In genomic region chrX:69293776-69294601, GRCh38 we compare ENCODE assay signal across 27 cellular contexts.
"Had no signal": no experiment of that assay in that cellular context is flagged by ENCODE, and none has a peak within 500 bp of the region (broad histone marks: within the 10 kb centered on the region; RNA-seq: fewer than 3 reads in every experiment).

No MANE protein-coding gene starts in this region.

- H3K79me2 ChIP-seq: hepatocyte had no signal

- ATAC-seq: foreskin keratinocyte; gastroesophageal sphincter; heart left ventricle; left lobe of liver; natural killer cell; pancreas; right lobe of liver; stimulated activated naive CD8-positive, alpha-beta T cell treated with anti-CD3 and anti-CD28 coated beads, Interleukin-15, amount 100 ng/mL, for 72 hours; upper lobe of right lung had no signal

- H3K4me1 Mint-ChIP-seq: natural killer cell; neural crest cell; stimulated activated naive CD8-positive, alpha-beta T cell treated with anti-CD3 and anti-CD28 coated beads, Interleukin-15, amount 100 ng/mL, for 72 hours had no signal

- H3K4me3 ChIP-seq: esophagus muscularis mucosa, gastroesophageal sphincter, heart left ventricle, hepatocyte, lung, pancreas, right lobe of liver, smooth muscle cell, suprapubic skin, transverse colon, upper lobe of right lung, uterus had no signal

- H3K4me2 ChIP-seq: hepatocyte, smooth muscle cell had no signal

- H3K4me3 Mint-ChIP-seq: dendritic cell treated with granulocyte-macrophage colony-stimulating factor and Interleukin-4, amounts not matched to agents 40 ng/mL and 50 ng/mL, for 4 days; memory B cell; natural killer cell; neural crest cell; stimulated activated naive CD8-positive, alpha-beta T cell treated with anti-CD3 and anti-CD28 coated beads, Interleukin-15, amount 100 ng/mL, for 72 hours had no signal

- H3K27ac Mint-ChIP-seq: dendritic cell treated with granulocyte-macrophage colony-stimulating factor and Interleukin-4, amounts not matched to agents 40 ng/mL and 50 ng/mL, for 4 days; memory B cell; natural killer cell had no signal

- DNase-seq: effector CD8-positive, alpha-beta T cell; foreskin keratinocyte; heart left ventricle; kidney; natural killer cell; pancreas; right lobe of liver; stimulated activated CD4-positive, alpha-beta T cell treated with anti-CD3 and anti-CD28 coated beads, Interleukin-12 subunit alpha, Interleukin-12 subunit beta, amount 100 ng/mL, for 4 hours; stimulated activated CD4-positive, alpha-beta T cell treated with anti-CD3 and anti-CD28 coated beads, Interleukin-1b, Interleukin-23, amount 100 ng/mL, for 48 hours; stimulated activated CD4-positive, alpha-beta T cell treated with anti-CD3 and anti-CD28 coated beads, Interleukin-4, amount 100 ng/mL, for 1 hour; stimulated activated CD8-positive, alpha-beta memory T cell treated with anti-CD3 and anti-CD28 coated beads, Interleukin-4, amount 100 ng/mL, for 48 hours; stimulated activated naive CD4-positive, alpha-beta T cell; stimulated activated naive CD8-positive, alpha-beta T cell treated with anti-CD3 and anti-CD28 coated beads, Interleukin-15, amount 100 ng/mL, for 72 hours; transverse colon; upper lobe of right lung; uterus had no signal

- H3K27ac ChIP-seq: esophagus muscularis mucosa, foreskin keratinocyte, gastroesophageal sphincter, heart left ventricle, hepatocyte, neutrophil, pancreas, right lobe of liver, suprapubic skin, transverse colon, upper lobe of right lung, uterus had no signal

- H3K27me3 Mint-ChIP-seq: memory B cell; stimulated activated naive CD8-positive, alpha-beta T cell treated with anti-CD3 and anti-CD28 coated beads, Interleukin-15, amount 100 ng/mL, for 72 hours had no signal

- H3K36me3 Mint-ChIP-seq: memory B cell, natural killer cell had no signal

- H2AFZ ChIP-seq: hepatocyte had no signal

- H3K36me3 ChIP-seq: esophagus muscularis mucosa, gastroesophageal sphincter, heart left ventricle, neutrophil, pancreas, right lobe of liver, suprapubic skin, transverse colon, upper lobe of right lung, uterus had no signal

- H3K9me3 Mint-ChIP-seq: dendritic cell treated with granulocyte-macrophage colony-stimulating factor and Interleukin-4, amounts not matched to agents 40 ng/mL and 50 ng/mL, for 4 days; memory B cell; natural killer cell; stimulated activated naive CD8-positive, alpha-beta T cell treated with anti-CD3 and anti-CD28 coated beads, Interleukin-15, amount 100 ng/mL, for 72 hours had no signal

- H3K27me3 ChIP-seq: esophagus muscularis mucosa, foreskin keratinocyte, gastroesophageal sphincter, hepatocyte, neutrophil, pancreas, right lobe of liver, suprapubic skin, transverse colon, upper lobe of right lung, uterus had no signal

- H3K9me3 ChIP-seq: esophagus muscularis mucosa, gastroesophageal sphincter, heart left ventricle, neutrophil, pancreas, right lobe of liver, suprapubic skin, transverse colon, upper lobe of right lung, uterus had no signal

- H3K4me1 ChIP-seq: esophagus muscularis mucosa, foreskin keratinocyte, gastroesophageal sphincter, pancreas, right lobe of liver, suprapubic skin, transverse colon, upper lobe of right lung, uterus had no signal
